1 cellular context compared by ENCODE assay signal in the genomic region with DNA sequence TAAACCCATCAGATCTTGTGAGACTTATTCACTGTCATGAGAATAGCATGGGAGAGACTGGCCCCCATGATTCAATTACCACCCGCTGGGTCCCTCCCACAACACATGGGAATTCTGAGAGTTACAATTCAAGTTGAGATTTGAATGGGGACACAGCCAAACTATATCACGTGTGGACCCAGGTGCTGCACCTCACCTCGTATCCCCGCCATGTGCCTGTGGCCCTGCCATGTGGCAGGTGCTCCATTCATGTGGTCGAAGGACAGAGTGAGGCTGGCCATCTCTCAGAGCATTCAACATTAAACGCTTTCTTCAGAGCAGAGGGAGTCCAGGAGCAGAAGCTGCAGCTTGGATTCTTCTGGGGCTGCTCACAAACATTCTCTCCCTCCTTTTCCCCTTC.
TF ChIP-seq lines count a peak whose summit lies in the region.

No MANE protein-coding gene starts in this region.

TF ChIP-seq in HepG2, 621 proteins besides CTCF, POLR2A, EP300 and RAD21:
- TF ChIP-seq ZNF282 (IDR thresholded peaks at IDR 0.05; ENCODE audit: partially characterized antibody): no peak
- TF ChIP-seq, protein P1, sequence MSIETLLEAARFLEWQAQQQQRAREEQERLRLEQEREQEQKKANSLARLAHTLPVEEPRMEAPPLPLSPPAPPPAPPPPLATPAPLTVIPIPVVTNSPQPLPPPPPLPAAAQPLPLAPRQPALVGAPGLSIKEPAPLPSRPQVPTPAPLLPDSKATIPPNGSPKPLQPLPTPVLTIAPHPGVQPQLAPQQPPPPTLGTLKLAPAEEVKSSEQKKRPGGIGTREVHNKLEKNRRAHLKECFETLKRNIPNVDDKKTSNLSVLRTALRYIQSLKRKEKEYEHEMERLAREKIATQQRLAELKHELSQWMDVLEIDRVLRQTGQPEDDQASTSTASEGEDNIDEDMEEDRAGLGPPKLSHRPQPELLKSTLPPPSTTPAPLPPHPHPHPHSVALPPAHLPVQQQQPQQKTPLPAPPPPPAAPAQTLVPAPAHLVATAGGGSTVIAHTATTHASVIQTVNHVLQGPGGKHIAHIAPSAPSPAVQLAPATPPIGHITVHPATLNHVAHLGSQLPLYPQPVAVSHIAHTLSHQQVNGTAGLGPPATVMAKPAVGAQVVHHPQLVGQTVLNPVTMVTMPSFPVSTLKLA (IDR thresholded peaks at IDR 0.05): peak; percentile 85
- TF ChIP-seq ZNF746 (CRISPR knock-in tag; IDR thresholded peaks at IDR 0.05): no peak
- no peak for TF ChIP-seq ZFP37 (CRISPR knock-in tag; IDR thresholded peaks at IDR 0.05; ENCODE audit: borderline replicate concordance)
- no peak for TF ChIP-seq ZNF343 (CRISPR knock-in tag; IDR thresholded peaks at IDR 0.05)
